In genomic region chr1:110034040-110034450, GRCh38 we compare ENCODE assay signal across 8 cellular contexts. TPM values are rescaled to one million over a fixed set of nuclear protein-coding genes. Genes with fewer than 3 reads are reported as not detected.
DNase-seq lines count a peak whose midpoint lies in the region; ATAC-seq and TF ChIP-seq lines count a peak whose summit lies in the region.

No MANE protein-coding gene starts in this region.

- H3K36me3 ChIP-seq in cardiac muscle cell (peaks cover 9% of the 10 kb centered on the region), body of pancreas (replicated peaks in 1 of 2; ENCODE audit: insufficient read depth in 1 of 2, low read depth in 2 of 2) (peaks cover 0 to 10% of the 10 kb centered on the region in 2 donors), mesendoderm (ENCODE audit: control insufficient read depth, insufficient read depth, low read length) (peaks cover 7% of the 10 kb centered on the region), urinary bladder (ENCODE audit: insufficient read depth) (no peaks in the 10 kb centered on the region)

- intact Hi-C loops in left cardiac atrium (cut with DNase I) = no loop called here
- intact Hi-C loops in body of pancreas (cut with DNase I) = no loop called here

- peaks cover 15% of the 10 kb centered on the region for H3K79me2 ChIP-seq in mesendoderm (ENCODE audit: control insufficient read depth, insufficient read depth, low read length)

- DNase-seq in cardiac muscle cell (ENCODE audit: low read depth in 1 of 2, low spot score in 1 of 2) = no peak
- no peak for DNase-seq in left cardiac atrium
- DNase-seq in body of pancreas = no peak
- no peak for DNase-seq in mesendoderm
- DNase-seq in NCI-H748 (lab: John Stamatoyannopoulos, UW; ENCODE audit: unreplicated experiment) = no peak
- DNase-seq in NCI-H2227 (lab: John Stamatoyannopoulos, UW; ENCODE audit: unreplicated experiment) = no peak
- no peak for DNase-seq in glomerular visceral epithelial cell (ENCODE audit: extremely low spot score)

- no peak for TF ChIP-seq POLR2A in body of pancreas (IDR thresholded peaks at IDR 0.05)

- H3K4me3 ChIP-seq in cardiac muscle cell (peak overlapping the region; percentile 98), body of pancreas (peak overlapping the region in 1 of 2 donors; percentile 99), mesendoderm (ENCODE audit: low read length) (no peak overlapping the region), urinary bladder (ENCODE audit: low read depth, low read length) (peak overlapping the region; percentile 38)

- no peak overlapping the region for H4K5ac ChIP-seq in mesendoderm (ENCODE audit: low read length)

- H2BK120ac ChIP-seq in mesendoderm (ENCODE audit: low read depth, low read length) = no peak overlapping the region

- H2BK5ac ChIP-seq in mesendoderm (ENCODE audit: low read length) = no peak overlapping the region

- 33 to 37% methylated on average over 4 of the region's 4 CpGs for WGBS in body of pancreas, 2 donors
- WGBS in mesendoderm (ENCODE audit: extremely low coverage, insufficient coverage, low lambda C conversion rate) = no CpG with 5 or more reads among the region's 4 CpGs
- 56% methylated on average over 4 of the region's 4 CpGs for WGBS in urinary bladder

- H3K4me1 ChIP-seq in cardiac muscle cell (ENCODE audit: low read depth) = peaks cover 8% of the 10 kb centered on the region
- peaks cover 16% of the 10 kb centered on the region for H3K4me1 ChIP-seq in body of pancreas
- peaks cover 3% of the 10 kb centered on the region for H3K4me1 ChIP-seq in mesendoderm (ENCODE audit: control insufficient read depth, low read depth, low read length)
- H3K4me1 ChIP-seq in urinary bladder (ENCODE audit: insufficient read depth) = peaks cover 1% of the 10 kb centered on the region

- no peak for ATAC-seq in left cardiac atrium
- no peak for ATAC-seq in body of pancreas

- H3K23ac ChIP-seq in mesendoderm (ENCODE audit: low read length) = no peak overlapping the region

- no peak overlapping the region for H3K18ac ChIP-seq in mesendoderm (ENCODE audit: low read length)

- no peak overlapping the region for H3K9ac ChIP-seq in mesendoderm (ENCODE audit: low read length)

- H3K79me1 ChIP-seq in mesendoderm (ENCODE audit: low read length) = peaks cover 10% of the 10 kb centered on the region

- H2AK5ac ChIP-seq in mesendoderm (ENCODE audit: low read length) = no peak overlapping the region

- H2BK15ac ChIP-seq in mesendoderm (replicated peaks; ENCODE audit: low read depth) = no peak overlapping the region

- H3K27me3 ChIP-seq in cardiac muscle cell (no peaks in the 10 kb centered on the region), body of pancreas (no peaks in the 10 kb centered on the region), mesendoderm (ENCODE audit: insufficient read depth, low read length, poor library complexity) (no peaks in the 10 kb centered on the region)

- no peaks in the 10 kb centered on the region for H3K9me3 ChIP-seq in cardiac muscle cell (ENCODE audit: low read depth)
- H3K9me3 ChIP-seq in body of pancreas = no peaks in the 10 kb centered on the region

- no peak overlapping the region for H3K4ac ChIP-seq in mesendoderm (ENCODE audit: low read depth, low read length)

- H3K27ac ChIP-seq in cardiac muscle cell (peak overlapping the region; percentile 96), body of pancreas (peak overlapping the region in 3 of 4 donors; percentile 69 to 88 (median 84)), mesendoderm (ENCODE audit: low read depth, low read length) (no peak overlapping the region), urinary bladder (ENCODE audit: low read depth) (no peak overlapping the region)

- no peak overlapping the region for H3K4me2 ChIP-seq in mesendoderm (ENCODE audit: low read length)

- peak overlapping the region; percentile 11 for H3K56ac ChIP-seq in mesendoderm (ENCODE audit: low read length)

- peak overlapping the region; percentile 77 for H4K8ac ChIP-seq in mesendoderm (ENCODE audit: low read depth, low read length)

- TF ChIP-seq CTCF in cardiac muscle cell (IDR thresholded peaks at IDR 0.05; ENCODE audit: low read depth, low read length) (no peak), body of pancreas (IDR thresholded peaks at IDR 0.05) (no peak)

RNA-seq across cellular contexts. Expression of gene STRIP1, which starts 0.4 kb away (rescaled TPM):
- 70.9 and 78.3 TPM in 2 replicates for total RNA-seq in cardiac muscle cell
- 40.2 and 57.8 TPM in 2 replicates for polyA plus RNA-seq in cardiac muscle cell
- total RNA-seq in left cardiac atrium = 10 to 100 TPM; 18.2 to 19.0 TPM
- 10 to 100 TPM; 22.7 to 24.1 TPM for total RNA-seq in body of pancreas
- 23.7 TPM for polyA plus RNA-seq in mesendoderm (2013, experiment 1 of 2)
- 23.4 TPM for polyA plus RNA-seq in mesendoderm (2013, experiment 2 of 2)
- total RNA-seq in urinary bladder = 46.0 TPM
- 26.5 TPM for polyA plus RNA-seq in urinary bladder

RNA-seq across cellular contexts. Expression of gene ALX3, which starts 36.4 kb away (rescaled TPM):
- total RNA-seq in cardiac muscle cell = 0.11 and 1.1 TPM in 2 replicates
- not detected in 2 replicates for polyA plus RNA-seq in cardiac muscle cell
- total RNA-seq in left cardiac atrium = not detected
- not detected for total RNA-seq in body of pancreas
- polyA plus RNA-seq in mesendoderm (2013, experiment 1 of 2) = 0.21 TPM
- 0.24 TPM for polyA plus RNA-seq in mesendoderm (2013, experiment 2 of 2)
- total RNA-seq in urinary bladder = 0.21 TPM
- 0.15 TPM for polyA plus RNA-seq in urinary bladder

RNA-seq across cellular contexts. Expression of gene AHCYL1, which starts 49.5 kb away (rescaled TPM):
- total RNA-seq in cardiac muscle cell (34.2 and 49.0 TPM in 2 replicates), left cardiac atrium (10 to 100 TPM; 42.9 to 55.7 TPM), body of pancreas (10 to 100 TPM; 38.4 to 61.6 TPM), urinary bladder (46.2 TPM)
- polyA plus RNA-seq in cardiac muscle cell (82.7 and 106 TPM in 2 replicates), urinary bladder (68.1 TPM)
- polyA plus RNA-seq in mesendoderm (2013, experiment 1 of 2) = 55.7 TPM
- 57.3 TPM for polyA plus RNA-seq in mesendoderm (2013, experiment 2 of 2)

Comparison
In these comparisons a context has a peak if more than half of its experiments do, and no peak if none do; other contexts are left out.
1. H3K27ac ChIP-seq: peak in cardiac muscle cell (single experiment) and body of pancreas (3 of 4); none in mesendoderm (single experiment) and urinary bladder (single experiment).